In the genomic region with DNA sequence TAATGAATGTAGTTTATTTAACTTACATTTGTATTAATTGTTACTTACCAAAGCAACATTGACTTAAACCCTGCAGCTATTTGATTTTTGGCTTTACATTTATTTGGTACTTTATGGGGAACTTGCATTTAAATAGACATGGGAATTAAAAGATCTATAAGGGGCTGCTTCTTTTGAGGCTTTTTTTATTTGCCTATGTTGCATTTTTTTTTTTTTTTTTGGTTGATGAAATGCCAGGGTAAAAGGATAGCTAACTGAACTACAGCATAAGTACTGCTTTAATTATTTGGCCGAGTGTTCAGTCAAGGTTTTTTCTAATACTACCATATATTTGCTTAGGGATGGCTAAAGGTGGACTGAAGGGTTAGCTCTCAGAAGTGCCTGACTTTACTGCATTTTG, we compare ENCODE assay signal across 3 cellular contexts.
TF ChIP-seq lines count a peak whose summit lies in the region.

No MANE protein-coding gene starts in this region.

TF ChIP-seq in A549, 52 proteins besides CTCF, POLR2A, EP300 and RAD21 (continued from another document):
- TF ChIP-seq MAFK (IDR thresholded peaks at IDR 0.05; ENCODE audit: partially characterized antibody): peak; percentile 81

TF ChIP-seq in IMR-90, 13 proteins besides CTCF, POLR2A, EP300 and RAD21 (continued from another document):
- no peak for TF ChIP-seq MAZ (IDR thresholded peaks at IDR 0.05; ENCODE audit: borderline replicate concordance, low read depth, low read length)

TF ChIP-seq in K562, 482 proteins besides CTCF, POLR2A, EP300 and RAD21 (continued from another document):
- TF ChIP-seq C11orf30 (IDR thresholded peaks at IDR 0.05; ENCODE audit: low read depth) (peak; percentile 12; the same call in 1 of the 2 replicates), MAFF (IDR thresholded peaks at IDR 0.05; ENCODE audit: low read length) (0 out of 2 replicates have a peak, but pooled peaks have one; percentile 14), ZNF146 (CRISPR knock-in tag; IDR thresholded peaks at IDR 0.05; ENCODE audit: unreplicated experiment) (no peak), SRSF7 (optimal IDR thresholded peaks at IDR 0.05; ENCODE audit: low read depth, low read length) (no peak)
- TF ChIP-seq, protein P1, sequence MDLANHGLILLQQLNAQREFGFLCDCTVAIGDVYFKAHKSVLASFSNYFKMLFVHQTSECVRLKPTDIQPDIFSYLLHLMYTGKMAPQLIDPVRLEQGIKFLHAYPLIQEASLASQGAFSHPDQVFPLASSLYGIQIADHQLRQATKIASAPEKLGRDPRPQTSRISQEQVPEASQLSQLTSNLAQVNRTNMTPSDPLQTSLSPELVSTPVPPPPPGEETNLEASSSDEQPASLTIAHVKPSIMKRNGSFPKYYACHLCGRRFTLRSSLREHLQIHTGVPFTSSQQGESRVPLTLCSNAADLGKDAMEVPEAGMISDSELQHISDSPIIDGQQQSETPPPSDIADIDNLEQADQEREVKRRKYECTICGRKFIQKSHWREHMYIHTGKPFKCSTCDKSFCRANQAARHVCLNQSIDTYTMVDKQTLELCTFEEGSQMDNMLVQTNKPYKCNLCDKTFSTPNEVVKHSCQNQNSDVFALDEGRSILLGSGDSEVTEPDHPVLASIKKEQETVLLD (IDR thresholded peaks at IDR 0.05): no peak
- TF ChIP-seq, protein P2, sequence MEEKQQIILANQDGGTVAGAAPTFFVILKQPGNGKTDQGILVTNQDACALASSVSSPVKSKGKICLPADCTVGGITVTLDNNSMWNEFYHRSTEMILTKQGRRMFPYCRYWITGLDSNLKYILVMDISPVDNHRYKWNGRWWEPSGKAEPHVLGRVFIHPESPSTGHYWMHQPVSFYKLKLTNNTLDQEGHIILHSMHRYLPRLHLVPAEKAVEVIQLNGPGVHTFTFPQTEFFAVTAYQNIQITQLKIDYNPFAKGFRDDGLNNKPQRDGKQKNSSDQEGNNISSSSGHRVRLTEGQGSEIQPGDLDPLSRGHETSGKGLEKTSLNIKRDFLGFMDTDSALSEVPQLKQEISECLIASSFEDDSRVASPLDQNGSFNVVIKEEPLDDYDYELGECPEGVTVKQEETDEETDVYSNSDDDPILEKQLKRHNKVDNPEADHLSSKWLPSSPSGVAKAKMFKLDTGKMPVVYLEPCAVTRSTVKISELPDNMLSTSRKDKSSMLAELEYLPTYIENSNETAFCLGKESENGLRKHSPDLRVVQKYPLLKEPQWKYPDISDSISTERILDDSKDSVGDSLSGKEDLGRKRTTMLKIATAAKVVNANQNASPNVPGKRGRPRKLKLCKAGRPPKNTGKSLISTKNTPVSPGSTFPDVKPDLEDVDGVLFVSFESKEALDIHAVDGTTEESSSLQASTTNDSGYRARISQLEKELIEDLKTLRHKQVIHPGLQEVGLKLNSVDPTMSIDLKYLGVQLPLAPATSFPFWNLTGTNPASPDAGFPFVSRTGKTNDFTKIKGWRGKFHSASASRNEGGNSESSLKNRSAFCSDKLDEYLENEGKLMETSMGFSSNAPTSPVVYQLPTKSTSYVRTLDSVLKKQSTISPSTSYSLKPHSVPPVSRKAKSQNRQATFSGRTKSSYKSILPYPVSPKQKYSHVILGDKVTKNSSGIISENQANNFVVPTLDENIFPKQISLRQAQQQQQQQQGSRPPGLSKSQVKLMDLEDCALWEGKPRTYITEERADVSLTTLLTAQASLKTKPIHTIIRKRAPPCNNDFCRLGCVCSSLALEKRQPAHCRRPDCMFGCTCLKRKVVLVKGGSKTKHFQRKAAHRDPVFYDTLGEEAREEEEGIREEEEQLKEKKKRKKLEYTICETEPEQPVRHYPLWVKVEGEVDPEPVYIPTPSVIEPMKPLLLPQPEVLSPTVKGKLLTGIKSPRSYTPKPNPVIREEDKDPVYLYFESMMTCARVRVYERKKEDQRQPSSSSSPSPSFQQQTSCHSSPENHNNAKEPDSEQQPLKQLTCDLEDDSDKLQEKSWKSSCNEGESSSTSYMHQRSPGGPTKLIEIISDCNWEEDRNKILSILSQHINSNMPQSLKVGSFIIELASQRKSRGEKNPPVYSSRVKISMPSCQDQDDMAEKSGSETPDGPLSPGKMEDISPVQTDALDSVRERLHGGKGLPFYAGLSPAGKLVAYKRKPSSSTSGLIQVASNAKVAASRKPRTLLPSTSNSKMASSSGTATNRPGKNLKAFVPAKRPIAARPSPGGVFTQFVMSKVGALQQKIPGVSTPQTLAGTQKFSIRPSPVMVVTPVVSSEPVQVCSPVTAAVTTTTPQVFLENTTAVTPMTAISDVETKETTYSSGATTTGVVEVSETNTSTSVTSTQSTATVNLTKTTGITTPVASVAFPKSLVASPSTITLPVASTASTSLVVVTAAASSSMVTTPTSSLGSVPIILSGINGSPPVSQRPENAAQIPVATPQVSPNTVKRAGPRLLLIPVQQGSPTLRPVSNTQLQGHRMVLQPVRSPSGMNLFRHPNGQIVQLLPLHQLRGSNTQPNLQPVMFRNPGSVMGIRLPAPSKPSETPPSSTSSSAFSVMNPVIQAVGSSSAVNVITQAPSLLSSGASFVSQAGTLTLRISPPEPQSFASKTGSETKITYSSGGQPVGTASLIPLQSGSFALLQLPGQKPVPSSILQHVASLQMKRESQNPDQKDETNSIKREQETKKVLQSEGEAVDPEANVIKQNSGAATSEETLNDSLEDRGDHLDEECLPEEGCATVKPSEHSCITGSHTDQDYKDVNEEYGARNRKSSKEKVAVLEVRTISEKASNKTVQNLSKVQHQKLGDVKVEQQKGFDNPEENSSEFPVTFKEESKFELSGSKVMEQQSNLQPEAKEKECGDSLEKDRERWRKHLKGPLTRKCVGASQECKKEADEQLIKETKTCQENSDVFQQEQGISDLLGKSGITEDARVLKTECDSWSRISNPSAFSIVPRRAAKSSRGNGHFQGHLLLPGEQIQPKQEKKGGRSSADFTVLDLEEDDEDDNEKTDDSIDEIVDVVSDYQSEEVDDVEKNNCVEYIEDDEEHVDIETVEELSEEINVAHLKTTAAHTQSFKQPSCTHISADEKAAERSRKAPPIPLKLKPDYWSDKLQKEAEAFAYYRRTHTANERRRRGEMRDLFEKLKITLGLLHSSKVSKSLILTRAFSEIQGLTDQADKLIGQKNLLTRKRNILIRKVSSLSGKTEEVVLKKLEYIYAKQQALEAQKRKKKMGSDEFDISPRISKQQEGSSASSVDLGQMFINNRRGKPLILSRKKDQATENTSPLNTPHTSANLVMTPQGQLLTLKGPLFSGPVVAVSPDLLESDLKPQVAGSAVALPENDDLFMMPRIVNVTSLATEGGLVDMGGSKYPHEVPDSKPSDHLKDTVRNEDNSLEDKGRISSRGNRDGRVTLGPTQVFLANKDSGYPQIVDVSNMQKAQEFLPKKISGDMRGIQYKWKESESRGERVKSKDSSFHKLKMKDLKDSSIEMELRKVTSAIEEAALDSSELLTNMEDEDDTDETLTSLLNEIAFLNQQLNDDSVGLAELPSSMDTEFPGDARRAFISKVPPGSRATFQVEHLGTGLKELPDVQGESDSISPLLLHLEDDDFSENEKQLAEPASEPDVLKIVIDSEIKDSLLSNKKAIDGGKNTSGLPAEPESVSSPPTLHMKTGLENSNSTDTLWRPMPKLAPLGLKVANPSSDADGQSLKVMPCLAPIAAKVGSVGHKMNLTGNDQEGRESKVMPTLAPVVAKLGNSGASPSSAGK (IDR thresholded peaks at IDR 0.05): no peak
